Comparison of ENCODE assay signal across 9 cellular contexts in genomic region chr5:161547573-161548471, GRCh38. TPM values are rescaled to one million over a fixed set of nuclear protein-coding genes. Genes with fewer than 3 reads are reported as not detected.
DNase-seq lines count a peak whose midpoint lies in the region; ATAC-seq, FAIRE-seq and TF ChIP-seq lines count a peak whose summit lies in the region.
"Had no signal": no experiment of that assay in that cellular context is flagged by ENCODE, and none has a peak within 500 bp of the region (broad histone marks: within the 10 kb centered on the region; RNA-seq: fewer than 3 reads in every experiment).

No MANE protein-coding gene starts in this region.

- no peak overlapping the region for H3K27ac ChIP-seq in kidney (ENCODE audit: low read depth in 2 of 2, low read length in 2 of 2)
- no peak overlapping the region for H3K27ac ChIP-seq in subcutaneous abdominal adipose tissue (ENCODE audit: low read depth, low read length)

- no peak for TF ChIP-seq CTCF in kidney (IDR thresholded peaks at IDR 0.05; ENCODE audit: borderline replicate concordance, extremely low read depth, insufficient read depth)

- no peaks in the 10 kb centered on the region for H3K9me3 Mint-ChIP-seq in T-helper 2 cell treated with Interferon-gamma antibody and Interleukin-4, amounts not matched to agents 5 μg/mL and 100 μg/mL, for 36 hours
- peaks cover 3% of the 10 kb centered on the region for H3K9me3 Mint-ChIP-seq in activated T-helper 17 cell treated with anti-CD3 and anti-CD28 coated beads, Interleukin-2, amount 50 U/mL, for 72 hours

- H3K4me1 ChIP-seq in kidney (ENCODE audit: control insufficient read depth in 1 of 2, insufficient read depth in 1 of 2, low read depth in 1 of 2, low read length in 2 of 2): peaks cover 0 to 6% of the 10 kb centered on the region in 2 donors
- peaks cover 0 to 32% (median 28%) of the 10 kb centered on the region in 5 donors for H3K4me1 ChIP-seq in subcutaneous abdominal adipose tissue (ENCODE audit: control insufficient read depth in 5 of 5, insufficient read depth in 5 of 5, low read length in 5 of 5)

- H3K4me3 Mint-ChIP-seq in T-helper 2 cell treated with Interferon-gamma antibody and Interleukin-4, amounts not matched to agents 5 μg/mL and 100 μg/mL, for 36 hours: peak overlapping the region; percentile 51
- H3K4me3 Mint-ChIP-seq in activated T-helper 17 cell treated with anti-CD3 and anti-CD28 coated beads, Interleukin-2, amount 50 U/mL, for 72 hours: peak overlapping the region; percentile 60

- no peak for FAIRE-seq in kidney (lab: Jason Lieb, UNC)

- ATAC-seq in activated T-helper 17 cell treated with anti-CD3 and anti-CD28 coated beads, Interleukin-2, amount 50 U/mL, for 72 hours (replicated peaks): no peak

- H3K4me3 ChIP-seq in kidney (ENCODE audit: low read length in 2 of 2) (peak overlapping the region; percentile 49 to 52), subcutaneous abdominal adipose tissue (ENCODE audit: low read depth in 1 of 5, low read length in 5 of 5) (peak overlapping the region; percentile 49 to 64 (median 59))

- H3K9me3 ChIP-seq in kidney (ENCODE audit: control insufficient read depth in 1 of 2, low read length in 2 of 2) (no peaks in the 10 kb centered on the region), subcutaneous abdominal adipose tissue (ENCODE audit: control insufficient read depth in 5 of 5, low read length in 5 of 5) (no peaks in the 10 kb centered on the region)

- peaks cover 2% of the 10 kb centered on the region for H3K36me3 Mint-ChIP-seq in T-helper 2 cell treated with Interferon-gamma antibody and Interleukin-4, amounts not matched to agents 5 μg/mL and 100 μg/mL, for 36 hours (ENCODE audit: low read depth)
- H3K36me3 Mint-ChIP-seq in activated T-helper 17 cell treated with anti-CD3 and anti-CD28 coated beads, Interleukin-2, amount 50 U/mL, for 72 hours (ENCODE audit: low read depth): no peaks in the 10 kb centered on the region

- H3K27ac Mint-ChIP-seq in T-helper 2 cell treated with Interferon-gamma antibody and Interleukin-4, amounts not matched to agents 5 μg/mL and 100 μg/mL, for 36 hours: no peak overlapping the region
- H3K27ac Mint-ChIP-seq in activated T-helper 17 cell treated with anti-CD3 and anti-CD28 coated beads, Interleukin-2, amount 50 U/mL, for 72 hours: no peak overlapping the region

- H3K36me3 ChIP-seq in kidney (ENCODE audit: control insufficient read depth in 1 of 2, insufficient read depth in 2 of 2, low read length in 2 of 2) (no peaks in the 10 kb centered on the region), subcutaneous abdominal adipose tissue (ENCODE audit: control insufficient read depth in 5 of 5, insufficient read depth in 5 of 5, low read length in 5 of 5) (no peaks in the 10 kb centered on the region)

- intact Hi-C loops in kidney (cut with DNase I): no loop called here

- H3K27me3 ChIP-seq in subcutaneous abdominal adipose tissue (ENCODE audit: control insufficient read depth in 5 of 5, insufficient read depth in 4 of 5, low read length in 5 of 5): peaks cover 26 to 40% (median 32%) of the 10 kb centered on the region in 5 donors

- DNase-seq in T-helper 2 cell treated with Interferon-gamma antibody and Interleukin-4, amounts not matched to agents 5 μg/mL and 100 μg/mL, for 36 hours (ENCODE audit: low spot score): peak; percentile 3
- no peak for DNase-seq in T-helper 2 cell
- peak; percentile 54 for DNase-seq in kidney
- DNase-seq in activated effector memory CD4-positive, alpha-beta T cell treated with Interleukin-2 at 50 U/mL for 16 hours: no peak
- DNase-seq in NCI-H774 (lab: John Stamatoyannopoulos, UW): no peak
- DNase-seq in HCEC 1CT: no peak

- H3K9ac ChIP-seq in kidney (ENCODE audit: low read length in 2 of 2) (no peak overlapping the region), subcutaneous abdominal adipose tissue (ENCODE audit: low read length in 5 of 5) (no peak overlapping the region)

- peaks cover 16% of the 10 kb centered on the region for H3K4me1 Mint-ChIP-seq in T-helper 2 cell treated with Interferon-gamma antibody and Interleukin-4, amounts not matched to agents 5 μg/mL and 100 μg/mL, for 36 hours (ENCODE audit: low read depth)
- H3K4me1 Mint-ChIP-seq in activated T-helper 17 cell treated with anti-CD3 and anti-CD28 coated beads, Interleukin-2, amount 50 U/mL, for 72 hours: no peaks in the 10 kb centered on the region

- peaks cover 55% of the 10 kb centered on the region for H3K27me3 Mint-ChIP-seq in T-helper 2 cell treated with Interferon-gamma antibody and Interleukin-4, amounts not matched to agents 5 μg/mL and 100 μg/mL, for 36 hours (ENCODE audit: low read depth)
- peaks cover 55% of the 10 kb centered on the region for H3K27me3 Mint-ChIP-seq in activated T-helper 17 cell treated with anti-CD3 and anti-CD28 coated beads, Interleukin-2, amount 50 U/mL, for 72 hours

RNA-seq across cellular contexts. Expression of gene GABRB2, which starts 1.3 kb away (rescaled TPM):
- not detected for total RNA-seq in activated T-helper 17 cell treated with anti-CD3 and anti-CD28 coated beads, Interleukin-2, amount 50 U/mL, for 72 hours
- total RNA-seq in kidney: 4.4 TPM
- polyA plus RNA-seq in kidney (ENCODE audit: insufficient read depth, low read depth, low replicate concordance): 0.90 TPM
- total RNA-seq: activated CD8-positive, alpha-beta memory T cell treated with anti-CD3 and anti-CD28 coated beads for 36 hours had no signal

Comparison
In these comparisons a context has a peak if more than half of its experiments do, and no peak if none do; other contexts are left out.
1. DNase-seq: peak in T-helper 2 cell treated with Interferon-gamma antibody and Interleukin-4, amounts not matched to agents 5 μg/mL and 100 μg/mL, for 36 hours (single experiment) and kidney (single experiment); none in T-helper 2 cell (0 of 5), activated effector memory CD4-positive, alpha-beta T cell treated with Interleukin-2 at 50 U/mL for 16 hours (single experiment), NCI-H774 (single experiment) and HCEC 1CT (single experiment).